28 cellular contexts compared by ENCODE assay signal in genomic region chr6:116223355-116223754, GRCh38.
"Had no signal": no experiment of that assay in that cellular context is flagged by ENCODE, and none has a peak within 500 bp of the region (broad histone marks: within the 10 kb centered on the region; RNA-seq: fewer than 3 reads in every experiment).

No MANE protein-coding gene starts in this region.

- H3K9me3 Mint-ChIP-seq: immature natural killer cell; memory B cell; naive thymus-derived CD4-positive, alpha-beta T cell; natural killer cell treated with Interleukin-12 subunit alpha and Interleukin-12 subunit beta and Interleukin-15 and Interleukin-18, amount 100 ng/mL, for 72 hours; stimulated activated naive B cell treated with anti-CD40 and anti-IgM and Interleukin-4, amounts not matched to agents 10 μg/mL and 1 μg/mL and 100 μg/mL, for 72 hours had no signal

- H3K4me3 ChIP-seq: left lung, lung, mucosa of descending colon, ovary, right atrium auricular region, right lobe of liver, skin epidermis, stomach, testis, thyroid gland, transverse colon, upper lobe of left lung, vagina had no signal

- H3K27me3 Mint-ChIP-seq: memory B cell; naive thymus-derived CD4-positive, alpha-beta T cell; natural killer cell treated with Interleukin-12 subunit alpha and Interleukin-12 subunit beta and Interleukin-15 and Interleukin-18, amount 100 ng/mL, for 72 hours; progenitor cell of endocrine pancreas; stimulated activated naive B cell treated with anti-CD40 and anti-IgM and Interleukin-4, amounts not matched to agents 10 μg/mL and 1 μg/mL and 100 μg/mL, for 72 hours had no signal

- H3K36me3 ChIP-seq: ovary, thyroid gland had no signal

- H3K4me1 ChIP-seq: left lung, right lobe of liver, testis, transverse colon, upper lobe of left lung, vagina had no signal

- H3K27ac Mint-ChIP-seq: immature natural killer cell; memory B cell; naive thymus-derived CD4-positive, alpha-beta T cell; natural killer cell treated with Interleukin-12 subunit alpha and Interleukin-12 subunit beta and Interleukin-15 and Interleukin-18, amount 100 ng/mL, for 72 hours; progenitor cell of endocrine pancreas; stimulated activated naive B cell treated with anti-CD40 and anti-IgM and Interleukin-4, amounts not matched to agents 10 μg/mL and 1 μg/mL and 100 μg/mL, for 72 hours had no signal

- ATAC-seq: left colon; left lung; mucosa of descending colon; naive thymus-derived CD4-positive, alpha-beta T cell; natural killer cell treated with Interleukin-12 subunit alpha and Interleukin-12 subunit beta and Interleukin-15 and Interleukin-18, amount 100 ng/mL, for 72 hours; right lobe of liver; stimulated activated naive B cell treated with anti-CD40 and anti-IgM and Interleukin-4, amounts not matched to agents 10 μg/mL and 1 μg/mL and 100 μg/mL, for 72 hours; stimulated activated naive CD8-positive, alpha-beta T cell treated with anti-CD3 and anti-CD28 coated beads, Interleukin-15, Interleukin-2, amounts not matched to agents 100 U/mL and 50 U/mL, for 24 hours had no signal

- H3K27ac ChIP-seq: left lung, ovary, right atrium auricular region, right lobe of liver, skin epidermis, stomach, testis, thyroid gland, transverse colon, upper lobe of left lung, vagina had no signal

- H3K36me3 Mint-ChIP-seq: natural killer cell treated with Interleukin-12 subunit alpha and Interleukin-12 subunit beta and Interleukin-15 and Interleukin-18, amount 100 ng/mL, for 72 hours had no signal

- DNase-seq: hippocampal formation; immature natural killer cell; kidney; left colon; left lung; midbrain; mucosa of descending colon; naive thymus-derived CD4-positive, alpha-beta T cell; ovary; right lobe of liver; stimulated activated CD4-positive, alpha-beta T cell treated with anti-CD3 and anti-CD28 coated beads, Interleukin-12 subunit alpha, Interleukin-12 subunit beta, amount 100 ng/mL, for 4 hours; stimulated activated CD4-positive, alpha-beta T cell treated with anti-CD3 and anti-CD28 coated beads, Interleukin-15, amount 100 ng/mL, for 24 hours; stimulated activated CD4-positive, alpha-beta T cell treated with anti-CD3 and anti-CD28 coated beads, Interleukin-2, amount 100 ng/mL, for 24 hours; stimulated activated CD4-positive, alpha-beta T cell treated with anti-CD3 and anti-CD28 coated beads, Interleukin-4, amount 100 ng/mL, for 1 hour; stimulated activated naive B cell treated with anti-CD40 and anti-IgM and Interleukin-4, amounts not matched to agents 10 μg/mL and 1 μg/mL and 100 μg/mL, for 72 hours; stimulated activated naive CD8-positive, alpha-beta T cell treated with anti-CD3 and anti-CD28 coated beads, Interleukin-15, Interleukin-2, amounts not matched to agents 100 U/mL and 50 U/mL, for 24 hours; stomach; testis; thyroid gland; transverse colon; upper lobe of left lung had no signal

- H3K27me3 ChIP-seq: left lung, ovary, right atrium auricular region, right lobe of liver, stomach, testis, thyroid gland, transverse colon, upper lobe of left lung, vagina had no signal

- H3K4me1 Mint-ChIP-seq: immature natural killer cell; naive thymus-derived CD4-positive, alpha-beta T cell; stimulated activated naive B cell treated with anti-CD40 and anti-IgM and Interleukin-4, amounts not matched to agents 10 μg/mL and 1 μg/mL and 100 μg/mL, for 72 hours had no signal

- H3K9me3 ChIP-seq: left lung, mucosa of descending colon, ovary, right atrium auricular region, right lobe of liver, stomach, testis, thyroid gland, transverse colon, upper lobe of left lung, vagina had no signal

- H3K4me3 Mint-ChIP-seq: immature natural killer cell; memory B cell; naive thymus-derived CD4-positive, alpha-beta T cell; natural killer cell treated with Interleukin-12 subunit alpha and Interleukin-12 subunit beta and Interleukin-15 and Interleukin-18, amount 100 ng/mL, for 72 hours; stimulated activated naive B cell treated with anti-CD40 and anti-IgM and Interleukin-4, amounts not matched to agents 10 μg/mL and 1 μg/mL and 100 μg/mL, for 72 hours had no signal
